Comparison of ENCODE assay signal across 1 cellular context in the genomic region with DNA sequence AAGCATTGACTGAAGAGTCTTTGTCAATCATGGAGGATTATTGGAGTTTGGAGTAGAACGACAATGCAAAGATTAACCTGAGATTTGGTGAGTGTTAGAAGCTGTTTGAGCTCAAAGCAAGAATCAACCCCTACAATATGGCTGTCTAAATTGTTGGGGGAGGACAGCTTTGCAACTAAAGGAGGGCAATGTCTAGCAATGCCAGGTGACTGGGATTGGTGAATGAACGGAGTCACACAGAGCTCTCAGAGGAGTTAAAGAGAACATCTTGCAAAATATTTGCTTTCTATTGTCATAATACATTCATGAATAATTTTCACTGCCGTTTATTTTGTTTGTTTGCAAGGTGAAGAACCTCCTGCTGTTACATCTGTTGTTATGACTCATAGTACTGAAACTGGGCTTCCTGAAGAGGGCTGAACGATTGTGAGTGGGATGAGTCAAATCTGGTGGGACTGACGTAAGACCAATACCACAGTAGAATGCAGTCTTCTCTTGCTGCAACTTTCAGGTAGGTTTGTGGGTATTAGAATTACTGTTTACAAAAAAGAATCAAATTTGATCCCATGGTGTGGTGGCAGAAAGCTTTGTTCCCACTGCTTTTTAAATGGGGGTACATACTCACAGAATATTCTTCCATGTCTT.
A peak's percentile ranks its signal among the peaks of the same experiment; 100 is the strongest.
TF ChIP-seq lines count a peak whose summit lies in the region.

No MANE protein-coding gene starts in this region.

TF ChIP-seq in GM12878, 131 proteins besides CTCF, POLR2A, EP300 and RAD21 (continued from another document):
- TF ChIP-seq, protein P1, sequence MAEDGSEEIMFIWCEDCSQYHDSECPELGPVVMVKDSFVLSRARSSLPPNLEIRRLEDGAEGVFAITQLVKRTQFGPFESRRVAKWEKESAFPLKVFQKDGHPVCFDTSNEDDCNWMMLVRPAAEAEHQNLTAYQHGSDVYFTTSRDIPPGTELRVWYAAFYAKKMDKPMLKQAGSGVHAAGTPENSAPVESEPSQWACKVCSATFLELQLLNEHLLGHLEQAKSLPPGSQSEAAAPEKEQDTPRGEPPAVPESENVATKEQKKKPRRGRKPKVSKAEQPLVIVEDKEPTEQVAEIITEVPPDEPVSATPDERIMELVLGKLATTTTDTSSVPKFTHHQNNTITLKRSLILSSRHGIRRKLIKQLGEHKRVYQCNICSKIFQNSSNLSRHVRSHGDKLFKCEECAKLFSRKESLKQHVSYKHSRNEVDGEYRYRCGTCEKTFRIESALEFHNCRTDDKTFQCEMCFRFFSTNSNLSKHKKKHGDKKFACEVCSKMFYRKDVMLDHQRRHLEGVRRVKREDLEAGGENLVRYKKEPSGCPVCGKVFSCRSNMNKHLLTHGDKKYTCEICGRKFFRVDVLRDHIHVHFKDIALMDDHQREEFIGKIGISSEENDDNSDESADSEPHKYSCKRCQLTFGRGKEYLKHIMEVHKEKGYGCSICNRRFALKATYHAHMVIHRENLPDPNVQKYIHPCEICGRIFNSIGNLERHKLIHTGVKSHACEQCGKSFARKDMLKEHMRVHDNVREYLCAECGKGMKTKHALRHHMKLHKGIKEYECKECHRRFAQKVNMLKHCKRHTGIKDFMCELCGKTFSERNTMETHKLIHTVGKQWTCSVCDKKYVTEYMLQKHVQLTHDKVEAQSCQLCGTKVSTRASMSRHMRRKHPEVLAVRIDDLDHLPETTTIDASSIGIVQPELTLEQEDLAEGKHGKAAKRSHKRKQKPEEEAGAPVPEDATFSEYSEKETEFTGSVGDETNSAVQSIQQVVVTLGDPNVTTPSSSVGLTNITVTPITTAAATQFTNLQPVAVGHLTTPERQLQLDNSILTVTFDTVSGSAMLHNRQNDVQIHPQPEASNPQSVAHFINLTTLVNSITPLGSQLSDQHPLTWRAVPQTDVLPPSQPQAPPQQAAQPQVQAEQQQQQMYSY (CRISPR knock-in tag; IDR thresholded peaks at IDR 0.05): no peak
- TF ChIP-seq ATF7 (IDR thresholded peaks at IDR 0.05; ENCODE audit: low read depth): peak; percentile 90
- TF ChIP-seq TARDBP (IDR thresholded peaks at IDR 0.05; ENCODE audit: borderline replicate concordance): 0 out of 2 replicates have a peak, but pooled peaks have one; percentile 7
- TF ChIP-seq IRF4 (IDR thresholded peaks at IDR 0.05; ENCODE audit: low read depth, low read length): peak; percentile 100
- TF ChIP-seq, protein P2, sequence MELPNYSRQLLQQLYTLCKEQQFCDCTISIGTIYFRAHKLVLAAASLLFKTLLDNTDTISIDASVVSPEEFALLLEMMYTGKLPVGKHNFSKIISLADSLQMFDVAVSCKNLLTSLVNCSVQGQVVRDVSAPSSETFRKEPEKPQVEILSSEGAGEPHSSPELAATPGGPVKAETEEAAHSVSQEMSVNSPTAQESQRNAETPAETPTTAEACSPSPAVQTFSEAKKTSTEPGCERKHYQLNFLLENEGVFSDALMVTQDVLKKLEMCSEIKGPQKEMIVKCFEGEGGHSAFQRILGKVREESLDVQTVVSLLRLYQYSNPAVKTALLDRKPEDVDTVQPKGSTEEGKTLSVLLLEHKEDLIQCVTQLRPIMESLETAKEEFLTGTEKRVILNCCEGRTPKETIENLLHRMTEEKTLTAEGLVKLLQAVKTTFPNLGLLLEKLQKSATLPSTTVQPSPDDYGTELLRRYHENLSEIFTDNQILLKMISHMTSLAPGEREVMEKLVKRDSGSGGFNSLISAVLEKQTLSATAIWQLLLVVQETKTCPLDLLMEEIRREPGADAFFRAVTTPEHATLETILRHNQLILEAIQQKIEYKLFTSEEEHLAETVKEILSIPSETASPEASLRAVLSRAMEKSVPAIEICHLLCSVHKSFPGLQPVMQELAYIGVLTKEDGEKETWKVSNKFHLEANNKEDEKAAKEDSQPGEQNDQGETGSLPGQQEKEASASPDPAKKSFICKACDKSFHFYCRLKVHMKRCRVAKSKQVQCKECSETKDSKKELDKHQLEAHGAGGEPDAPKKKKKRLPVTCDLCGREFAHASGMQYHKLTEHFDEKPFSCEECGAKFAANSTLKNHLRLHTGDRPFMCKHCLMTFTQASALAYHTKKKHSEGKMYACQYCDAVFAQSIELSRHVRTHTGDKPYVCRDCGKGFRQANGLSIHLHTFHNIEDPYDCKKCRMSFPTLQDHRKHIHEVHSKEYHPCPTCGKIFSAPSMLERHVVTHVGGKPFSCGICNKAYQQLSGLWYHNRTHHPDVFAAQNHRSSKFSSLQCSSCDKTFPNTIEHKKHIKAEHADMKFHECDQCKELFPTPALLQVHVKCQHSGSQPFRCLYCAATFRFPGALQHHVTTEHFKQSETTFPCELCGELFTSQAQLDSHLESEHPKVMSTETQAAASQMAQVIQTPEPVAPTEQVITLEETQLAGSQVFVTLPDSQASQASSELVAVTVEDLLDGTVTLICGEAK (IDR thresholded peaks at IDR 0.05; ENCODE audit: borderline replicate concordance): no peak
- TF ChIP-seq EED (IDR thresholded peaks at IDR 0.05; ENCODE audit: low read depth): peak; percentile 95
- no peak for TF ChIP-seq RB1 (IDR thresholded peaks at IDR 0.05; ENCODE audit: borderline replicate concordance)
- TF ChIP-seq ZNF622 (IDR thresholded peaks at IDR 0.05): no peak
- 0 out of 2 replicates have a peak, but pooled peaks have one; percentile 56 for TF ChIP-seq CBX5 (IDR thresholded peaks at IDR 0.05; ENCODE audit: low read depth)
- TF ChIP-seq, protein P3, sequence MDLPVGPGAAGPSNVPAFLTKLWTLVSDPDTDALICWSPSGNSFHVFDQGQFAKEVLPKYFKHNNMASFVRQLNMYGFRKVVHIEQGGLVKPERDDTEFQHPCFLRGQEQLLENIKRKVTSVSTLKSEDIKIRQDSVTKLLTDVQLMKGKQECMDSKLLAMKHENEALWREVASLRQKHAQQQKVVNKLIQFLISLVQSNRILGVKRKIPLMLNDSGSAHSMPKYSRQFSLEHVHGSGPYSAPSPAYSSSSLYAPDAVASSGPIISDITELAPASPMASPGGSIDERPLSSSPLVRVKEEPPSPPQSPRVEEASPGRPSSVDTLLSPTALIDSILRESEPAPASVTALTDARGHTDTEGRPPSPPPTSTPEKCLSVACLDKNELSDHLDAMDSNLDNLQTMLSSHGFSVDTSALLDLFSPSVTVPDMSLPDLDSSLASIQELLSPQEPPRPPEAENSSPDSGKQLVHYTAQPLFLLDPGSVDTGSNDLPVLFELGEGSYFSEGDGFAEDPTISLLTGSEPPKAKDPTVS (IDR thresholded peaks at IDR 0.05; ENCODE audit: low read depth, low read length): no peak
- TF ChIP-seq PML (IDR thresholded peaks at IDR 0.05; ENCODE audit: low read length): 0 out of 2 replicates have a peak, but pooled peaks have one; percentile 58
- TF ChIP-seq KAT2A (conservative IDR thresholded peaks at IDR 0.05; ENCODE audit: control insufficient read depth, low read depth, low read length): no peak
- TF ChIP-seq TBL1XR1 (IDR thresholded peaks at IDR 0.05; ENCODE audit: low read depth, low read length): peak; percentile 92
- TF ChIP-seq TCF12 (IDR thresholded peaks at IDR 0.05; ENCODE audit: low read depth, low read length): peak; percentile 89
- no peak for TF ChIP-seq SMARCA5 (IDR thresholded peaks at IDR 0.05)
- TF ChIP-seq SREBF2 (IDR thresholded peaks at IDR 0.05; ENCODE audit: low read length): no peak
- TF ChIP-seq BCL11A (IDR thresholded peaks at IDR 0.05; ENCODE audit: low read depth, low read length): peak; percentile 99
- TF ChIP-seq TCF3 (IDR thresholded peaks at IDR 0.05; ENCODE audit: borderline replicate concordance, insufficient read depth, low read depth, low read length): peak; percentile 98
- TF ChIP-seq PAX5 (IDR thresholded peaks at IDR 0.05; ENCODE audit: borderline replicate concordance, low read depth, low read length): peak; percentile 95
- TF ChIP-seq DPF2 (IDR thresholded peaks at IDR 0.05): peak; percentile 82
- TF ChIP-seq RUNX3 (IDR thresholded peaks at IDR 0.05; ENCODE audit: low read length): peak; percentile 99
- peak; percentile 21; the same call in 1 of the 2 replicates for TF ChIP-seq BMI1 (IDR thresholded peaks at IDR 0.05; ENCODE audit: borderline replicate concordance)
- peak; percentile 92 for TF ChIP-seq CREB1 (IDR thresholded peaks at IDR 0.05; ENCODE audit: low read depth)
- TF ChIP-seq NFIC (IDR thresholded peaks at IDR 0.05; ENCODE audit: low read depth, low read length): peak; percentile 99
- TF ChIP-seq ASH2L (IDR thresholded peaks at IDR 0.05; ENCODE audit: borderline replicate concordance, low read depth): peak; percentile 91; the same call in 1 of the 2 replicates
- TF ChIP-seq, protein P4, sequence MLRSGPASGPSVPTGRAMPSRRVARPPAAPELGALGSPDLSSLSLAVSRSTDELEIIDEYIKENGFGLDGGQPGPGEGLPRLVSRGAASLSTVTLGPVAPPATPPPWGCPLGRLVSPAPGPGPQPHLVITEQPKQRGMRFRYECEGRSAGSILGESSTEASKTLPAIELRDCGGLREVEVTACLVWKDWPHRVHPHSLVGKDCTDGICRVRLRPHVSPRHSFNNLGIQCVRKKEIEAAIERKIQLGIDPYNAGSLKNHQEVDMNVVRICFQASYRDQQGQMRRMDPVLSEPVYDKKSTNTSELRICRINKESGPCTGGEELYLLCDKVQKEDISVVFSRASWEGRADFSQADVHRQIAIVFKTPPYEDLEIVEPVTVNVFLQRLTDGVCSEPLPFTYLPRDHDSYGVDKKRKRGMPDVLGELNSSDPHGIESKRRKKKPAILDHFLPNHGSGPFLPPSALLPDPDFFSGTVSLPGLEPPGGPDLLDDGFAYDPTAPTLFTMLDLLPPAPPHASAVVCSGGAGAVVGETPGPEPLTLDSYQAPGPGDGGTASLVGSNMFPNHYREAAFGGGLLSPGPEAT (IDR thresholded peaks at IDR 0.05; ENCODE audit: low read depth): peak; percentile 53; the same call in 1 of the 2 replicates
- peak; percentile 78 for TF ChIP-seq SP1 (IDR thresholded peaks at IDR 0.05; ENCODE audit: low read depth, low read length)
TF ChIP-seq in GM12878: peak in this region for 49.
